Comparison of ENCODE assay signal across 8 cellular contexts in genomic region chr19:51690359-51691121, GRCh38. TPM values are rescaled to one million over a fixed set of nuclear protein-coding genes. Genes with fewer than 3 reads are reported as not detected.
DNase-seq lines count a peak whose midpoint lies in the region; ATAC-seq, FAIRE-seq and TF ChIP-seq lines count a peak whose summit lies in the region.

No MANE protein-coding gene starts in this region.

- peak; percentile 60 for FAIRE-seq in endothelial cell of umbilical vein (lab: Jason Lieb, UNC)

- H4K20me1 ChIP-seq in endothelial cell of umbilical vein (replicated peaks; ENCODE audit: control insufficient read depth, extremely low read depth, insufficient read depth, low read length): peaks cover 5% of the 10 kb centered on the region

- POLR2A ChIA-PET in endothelial cell of umbilical vein (lab: Charles Lee): no interaction called here

- H3K9me3 ChIP-seq in endothelial cell of umbilical vein (replicated peaks; ENCODE audit: control insufficient read depth, insufficient read depth, low read length): no peaks in the 10 kb centered on the region

- peak overlapping the region; percentile 80 for H3K4me2 ChIP-seq in endothelial cell of umbilical vein (ENCODE audit: insufficient read depth, low read length)

- H3K27me3 ChIP-seq in endothelial cell of umbilical vein (ENCODE audit: control insufficient read depth in 2 of 2, insufficient read depth in 2 of 2, low read length in 2 of 2): no peaks in the 10 kb centered on the region

- intact Hi-C loops in endothelial cell of umbilical vein (cut with micrococcal nuclease): loop anchor here (1.0 kb wide), 1 partner anchor 96 kb away; no protein-coding TSS in a partner anchor

- TSS peak; percentile 73 for BruUV-seq in endothelial cell of umbilical vein (replicated peaks; lab: Mats Ljungman, UMichigan)

- peaks cover 53% of the 10 kb centered on the region for H3K4me1 Mint-ChIP-seq in mesothelial cell of epicardium

- peaks cover 17% of the 10 kb centered on the region for H3K36me3 Mint-ChIP-seq in mesothelial cell of epicardium

- no peak overlapping the region for H2AFZ ChIP-seq in endothelial cell of umbilical vein (ENCODE audit: low read depth, low read length)

- H3K27me3 Mint-ChIP-seq in mesothelial cell of epicardium (ENCODE audit: low read depth): no peaks in the 10 kb centered on the region

- ATAC-seq in HG03442 (IDR thresholded peaks at IDR 0.05; ENCODE audit: unreplicated experiment) (no peak), GM21825 (IDR thresholded peaks at IDR 0.05; ENCODE audit: unreplicated experiment) (no peak)

- peaks cover 24% of the 10 kb centered on the region for H3K4me1 ChIP-seq in endothelial cell of umbilical vein (ENCODE audit: control insufficient read depth, extremely low read depth, insufficient read depth, low read length)

- DNase-seq in GM12865 (ENCODE audit: low read depth) (no peak), NCI-H510A treated with DMSO at 0.1 percent for 48 hours (lab: John Stamatoyannopoulos, UW) (peak; percentile 22), activated T-cell treated with anti-CD3 and anti-CD28 coated beads for 24 hours (ENCODE audit: low read depth) (peak; percentile 43), endothelial cell of umbilical vein (ENCODE audit: low read depth, low spot score) (peak; percentile 76), mesothelial cell of epicardium (ENCODE audit: low spot score in 2 of 2, unreplicated experiment in 2 of 2) (peak; percentile 75 to 84)
- peak; percentile 74 for DNase-seq in stimulated activated CD8-positive, alpha-beta memory T cell treated with anti-CD3 and anti-CD28 coated beads, Interleukin-4, amount 100 ng/mL, for 48 hours

- H3K4me3 ChIP-seq in GM12865 (ENCODE audit: low read depth, low read length) (peak overlapping the region; percentile 23; the same call in 1 of the 2 replicates), endothelial cell of umbilical vein (replicated peaks in 1 of 3; ENCODE audit: insufficient read depth in 1 of 3, low read depth in 1 of 3, low read length in 3 of 3) (peak overlapping the region; percentile 73 to 94 (median 91))

- H3K9ac ChIP-seq in endothelial cell of umbilical vein (replicated peaks; ENCODE audit: extremely low read depth, insufficient read depth, low read length): peak overlapping the region; percentile 97

- dilution Hi-C loops in endothelial cell of umbilical vein (cut with MboI; ENCODE audit: extremely low pct_ligation_motif_present, low sequenced_read_pairs): no loop called here

- no peaks in the 10 kb centered on the region for H3K9me1 ChIP-seq in endothelial cell of umbilical vein (replicated peaks; ENCODE audit: control insufficient read depth, extremely low read depth, insufficient read depth, low read length)

- peak overlapping the region; percentile 79 for H3K4me3 Mint-ChIP-seq in mesothelial cell of epicardium

- peak overlapping the region; percentile 95 for H3K27ac ChIP-seq in endothelial cell of umbilical vein (ENCODE audit: insufficient read depth, low read depth, low read length)

- CTCF ChIA-PET in endothelial cell of umbilical vein (lab: Charles Lee): interaction anchor here (1.1 to 1.5 kb wide), 3 partner anchors 29 to 87 kb away, joined by 3 to 5 read pairs (median 5); no protein-coding TSS in a partner anchor

- H3K79me2 ChIP-seq in endothelial cell of umbilical vein (ENCODE audit: control insufficient read depth, insufficient read depth, low read length): peaks cover 65% of the 10 kb centered on the region

- peaks cover 5 to 19% of the 10 kb centered on the region in 2 experiments for H3K36me3 ChIP-seq in endothelial cell of umbilical vein (ENCODE audit: control insufficient read depth in 2 of 2, extremely low read depth in 1 of 2, insufficient read depth in 2 of 2, low read length in 2 of 2)

- TF ChIP-seq POLR2A in endothelial cell of umbilical vein (IDR thresholded peaks at IDR 0.05; ENCODE audit: low read depth, low read length): no peak

- TF ChIP-seq CTCF in GM12865 (IDR thresholded peaks at IDR 0.05; ENCODE audit: insufficient read depth, low read depth, low read length, missing control alignments): no peak
- TF ChIP-seq CTCF in endothelial cell of umbilical vein (IDR thresholded peaks at IDR 0.05; ENCODE audit: extremely low read depth in 1 of 2, insufficient read depth in 1 of 2, low read depth in 1 of 2, low read length in 2 of 2): no peak
- no peak for TF ChIP-seq CTCF in mesothelial cell of epicardium (IDR thresholded peaks at IDR 0.05; ENCODE audit: unreplicated experiment)

- H3K9me3 Mint-ChIP-seq in mesothelial cell of epicardium: no peaks in the 10 kb centered on the region

- H3K27ac Mint-ChIP-seq in mesothelial cell of epicardium: peak overlapping the region; percentile 96

TF ChIP-seq in endothelial cell of umbilical vein, 7 proteins besides CTCF, POLR2A, EP300 and RAD21:
- TF ChIP-seq POLR2AphosphoS5 (IDR thresholded peaks at IDR 0.05; ENCODE audit: insufficient read depth, low read depth, low read length) (no peak), MAX (IDR thresholded peaks at IDR 0.05; ENCODE audit: insufficient read depth, insufficient read length) (no peak), JUN (IDR thresholded peaks at IDR 0.05; ENCODE audit: borderline replicate concordance, insufficient read depth, insufficient read length, low read depth) (no peak), FOS (IDR thresholded peaks at IDR 0.05; ENCODE audit: borderline replicate concordance, insufficient read depth, low read length) (no peak), GATA2 (IDR thresholded peaks at IDR 0.05; ENCODE audit: insufficient read depth, insufficient read length, low read depth, low read length) (no peak), EZH2 (IDR thresholded peaks at IDR 0.05; ENCODE audit: borderline replicate concordance, low read depth, low read length, severe bottlenecking) (no peak), MYC (IDR thresholded peaks at IDR 0.05; ENCODE audit: low read depth, low read length) (no peak)

RNA-seq across cellular contexts. Expression of gene SPACA6, which starts 2.6 kb away (rescaled TPM):
- total RNA-seq in endothelial cell of umbilical vein (34.4 and 41.1 TPM in 2 replicates), mesothelial cell of epicardium (83.1 to 88.1 TPM (median 87.6 TPM) in 3 replicates)
- 11.9 and 14.5 TPM in 2 replicates for polyA plus RNA-seq in endothelial cell of umbilical vein
- 5.0 and 8.7 TPM in 2 replicates for polyA plus RNA-seq in endothelial cell of umbilical vein (2011; cell fraction: cytosol; rRNA removed)
- 92.4 and 95.0 TPM in 2 replicates for polyA plus RNA-seq in endothelial cell of umbilical vein (2011; cell fraction: nucleus; rRNA removed)
- 8.3 and 12.0 TPM in 2 replicates for polyA plus RNA-seq in endothelial cell of umbilical vein (2012)
- polyA minus RNA-seq in endothelial cell of umbilical vein: 5.3 and 12.0 TPM in 2 replicates
- polyA minus RNA-seq in endothelial cell of umbilical vein (2011; cell fraction: cytosol; rRNA and poly(A)+ RNA removed): not detected
- 12.9 and 24.9 TPM in 2 replicates for polyA minus RNA-seq in endothelial cell of umbilical vein (2011; cell fraction: nucleus; rRNA and poly(A)+ RNA removed)

RNA-seq across cellular contexts. Expression of gene HAS1, which starts 33.3 kb away (rescaled TPM):
- total RNA-seq in endothelial cell of umbilical vein (not detected in 2 replicates), mesothelial cell of epicardium (0.32 to 0.58 TPM (median 0.44 TPM) in 3 replicates)
- polyA plus RNA-seq in endothelial cell of umbilical vein: not detected in 2 replicates
- polyA plus RNA-seq in endothelial cell of umbilical vein (2011; cell fraction: cytosol; rRNA removed): not detected in 2 replicates
- polyA plus RNA-seq in endothelial cell of umbilical vein (2011; cell fraction: nucleus; rRNA removed): not detected in 2 replicates
- not detected in 2 replicates for polyA plus RNA-seq in endothelial cell of umbilical vein (2012)
- polyA minus RNA-seq in endothelial cell of umbilical vein: not detected in 2 replicates
- not detected for polyA minus RNA-seq in endothelial cell of umbilical vein (2011; cell fraction: cytosol; rRNA and poly(A)+ RNA removed)
- polyA minus RNA-seq in endothelial cell of umbilical vein (2011; cell fraction: nucleus; rRNA and poly(A)+ RNA removed): not detected in 2 replicates

RNA-seq across cellular contexts. Expression of gene SIGLEC14, which starts 43.9 kb away (rescaled TPM):
- total RNA-seq in endothelial cell of umbilical vein (0.58 TPM in 1 of 2 replicates, not detected in the other), mesothelial cell of epicardium (not detected in 3 replicates)
- polyA plus RNA-seq in endothelial cell of umbilical vein: 0.10 and 0.14 TPM in 2 replicates
- polyA plus RNA-seq in endothelial cell of umbilical vein (2011; cell fraction: cytosol; rRNA removed): 0.05 and 0.10 TPM in 2 replicates
- 0.11 TPM in 1 of 2 replicates, not detected in the other for polyA plus RNA-seq in endothelial cell of umbilical vein (2011; cell fraction: nucleus; rRNA removed)
- polyA plus RNA-seq in endothelial cell of umbilical vein (2012): 0.13 and 0.16 TPM in 2 replicates
- 0.17 and 0.46 TPM in 2 replicates for polyA minus RNA-seq in endothelial cell of umbilical vein
- not detected for polyA minus RNA-seq in endothelial cell of umbilical vein (2011; cell fraction: cytosol; rRNA and poly(A)+ RNA removed)
- not detected in 2 replicates for polyA minus RNA-seq in endothelial cell of umbilical vein (2011; cell fraction: nucleus; rRNA and poly(A)+ RNA removed)
